In genomic region chr3:155411500-155412223, GRCh38 we compare ENCODE assay signal across 16 cellular contexts.
DNase-seq lines count a peak whose midpoint lies in the region; ATAC-seq and TF ChIP-seq lines count a peak whose summit lies in the region.
"Had no signal": no experiment of that assay in that cellular context is flagged by ENCODE, and none has a peak within 500 bp of the region (broad histone marks: within the 10 kb centered on the region; RNA-seq: fewer than 3 reads in every experiment).

No MANE protein-coding gene starts in this region.

- H3K27ac Mint-ChIP-seq in neural crest cell (ENCODE audit: unreplicated experiment) = no peak overlapping the region
- H3K27ac Mint-ChIP-seq: B cell, naive B cell had no signal

- H3K27me3 Mint-ChIP-seq in neural crest cell (ENCODE audit: low read depth) = no peaks in the 10 kb centered on the region
- H3K27me3 Mint-ChIP-seq: B cell, naive B cell had no signal

- ATAC-seq in heart right ventricle (peak in 5 of 8 donors; percentile 44 to 85 (median 61)), HG02759 (IDR thresholded peaks at IDR 0.05; ENCODE audit: unreplicated experiment) (peak; percentile 50), omental fat pad (ENCODE audit: low FRiP score) (no peak), GM21619 (IDR thresholded peaks at IDR 0.05; ENCODE audit: unreplicated experiment) (no peak)

- H3K27me3 ChIP-seq in heart right ventricle = no peaks in the 10 kb centered on the region
- H3K27me3 ChIP-seq: dorsolateral prefrontal cortex, sigmoid colon had no signal

- H3K4me1 Mint-ChIP-seq in neural crest cell = peaks cover 10% of the 10 kb centered on the region
- H3K4me1 Mint-ChIP-seq: B cell, naive B cell had no signal

- TF ChIP-seq CTCF in heart right ventricle (IDR thresholded peaks at IDR 0.05) (no peak), neural crest cell (conservative IDR thresholded peaks at IDR 0.05) (peak; percentile 13), omental fat pad (IDR thresholded peaks at IDR 0.05) (no peak)

- no peak overlapping the region for H3K4me3 ChIP-seq in heart right ventricle
- H3K4me3 ChIP-seq: dorsolateral prefrontal cortex, sigmoid colon had no signal

- H3K27ac ChIP-seq in heart right ventricle = peak overlapping the region in 1 of 10 donors; percentile 40
- H3K27ac ChIP-seq: dorsolateral prefrontal cortex, sigmoid colon had no signal

- no peaks in the 10 kb centered on the region for H3K36me3 ChIP-seq in heart right ventricle
- H3K36me3 ChIP-seq: sigmoid colon had no signal

- intact Hi-C loops in heart right ventricle (cut with DNase I) = no loop called here
- intact Hi-C loops in cardiac septum (cut with DNase I) = no loop called here

- peaks cover 0 to 9% (median 0%) of the 10 kb centered on the region in 9 donors for H3K4me1 ChIP-seq in heart right ventricle
- H3K4me1 ChIP-seq: sigmoid colon had no signal

- WGBS in heart right ventricle, 2 donors = 62 to 67% methylated on average over 5 of the region's 5 CpGs

- H3K36me3 Mint-ChIP-seq in neural crest cell (ENCODE audit: low read depth) = no peaks in the 10 kb centered on the region
- H3K36me3 Mint-ChIP-seq: naive B cell had no signal

- H3K9me3 ChIP-seq in heart right ventricle = no peaks in the 10 kb centered on the region
- H3K9me3 ChIP-seq: sigmoid colon had no signal

- peaks cover 4% of the 10 kb centered on the region for H3K9me3 Mint-ChIP-seq in neural crest cell
- H3K9me3 Mint-ChIP-seq: naive B cell had no signal

- DNase-seq in heart right ventricle (no peak), cardiac septum (ENCODE audit: low spot score) (no peak), RKO (ENCODE audit: low spot score) (peak; percentile 37), neural crest cell (ENCODE audit: low read depth, low spot score) (no peak), omental fat pad (ENCODE audit: low spot score) (no peak), HT-29 (ENCODE audit: low spot score) (no peak)
- DNase-seq: anterior cingulate cortex, dorsolateral prefrontal cortex, naive B cell, NCI-H1105, NCI-H226, SHP77 treated with DMSO at 0.1 percent for 48 hours, sigmoid colon had no signal

- no peak overlapping the region for H3K4me3 Mint-ChIP-seq in neural crest cell
- H3K4me3 Mint-ChIP-seq: B cell, naive B cell had no signal

Comparison
In these comparisons a context has a peak if more than half of its experiments do, and no peak if none do; other contexts are left out.
1. ATAC-seq: peak in heart right ventricle (5 of 8) and HG02759 (single experiment); none in omental fat pad (single experiment) and GM21619 (single experiment).